In the genomic region with DNA sequence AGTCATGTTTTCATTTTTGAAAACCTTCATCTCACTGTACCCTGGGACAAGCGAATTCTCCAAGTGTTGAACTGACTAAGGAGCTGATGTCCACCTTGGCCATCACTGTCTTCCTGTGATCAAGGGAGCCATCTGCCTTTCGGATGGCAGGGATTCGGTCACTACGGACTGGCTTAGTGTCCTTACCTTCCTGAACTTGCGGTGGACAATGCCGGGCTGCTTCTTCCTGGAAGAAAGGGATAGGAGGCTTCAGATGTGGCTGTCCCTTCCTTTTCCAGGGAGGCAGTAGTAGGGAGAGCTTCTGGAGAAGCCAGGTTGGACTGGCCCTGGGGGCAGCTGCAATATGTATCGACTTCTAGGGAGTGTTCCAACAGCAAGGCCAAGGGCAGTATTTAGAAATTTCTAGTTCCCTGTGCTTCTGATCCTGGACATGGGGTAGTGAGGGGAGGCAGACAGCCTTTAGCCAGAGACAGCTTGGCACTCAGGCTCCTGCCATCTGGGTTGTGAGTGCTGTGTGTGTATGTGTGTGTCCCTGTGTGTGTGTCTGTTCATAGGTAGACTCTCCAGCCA, we compare ENCODE assay signal across 19 cellular contexts.
"Had no signal": no experiment of that assay in that cellular context is flagged by ENCODE, and none has a peak within 500 bp of the region (broad histone marks: within the 10 kb centered on the region; RNA-seq: fewer than 3 reads in every experiment).

No MANE protein-coding gene starts in this region.

- DNase-seq: KBM-7, MV-4-11, NCI-H1048, NCI-H1105, NCI-H1436 treated with DMSO at 0.1 percent for 48 hours, NCI-H187, NCI-H2029, NCI-H2081 treated with DMSO at 0.1 percent for 48 hours, NCI-H2171, NCI-H226, NCI-H446, NCI-H510A, NCI-H524 treated with DMSO at 0.1 percent for 48 hours, NCI-H82, Right ventricle myocardium superior, RPMI8226, SIG-M5 had no signal

- H3K4me1 ChIP-seq: SJSA1 had no signal

- H3K36me3 ChIP-seq: SJSA1 had no signal

- H3K4me3 ChIP-seq: SJSA1, SK-N-MC had no signal

- H3K27ac ChIP-seq: SJSA1, SK-N-MC had no signal

- H3K9me3 ChIP-seq: SJSA1 had no signal
